Comparison of ENCODE assay signal across 11 cellular contexts in the genomic region with DNA sequence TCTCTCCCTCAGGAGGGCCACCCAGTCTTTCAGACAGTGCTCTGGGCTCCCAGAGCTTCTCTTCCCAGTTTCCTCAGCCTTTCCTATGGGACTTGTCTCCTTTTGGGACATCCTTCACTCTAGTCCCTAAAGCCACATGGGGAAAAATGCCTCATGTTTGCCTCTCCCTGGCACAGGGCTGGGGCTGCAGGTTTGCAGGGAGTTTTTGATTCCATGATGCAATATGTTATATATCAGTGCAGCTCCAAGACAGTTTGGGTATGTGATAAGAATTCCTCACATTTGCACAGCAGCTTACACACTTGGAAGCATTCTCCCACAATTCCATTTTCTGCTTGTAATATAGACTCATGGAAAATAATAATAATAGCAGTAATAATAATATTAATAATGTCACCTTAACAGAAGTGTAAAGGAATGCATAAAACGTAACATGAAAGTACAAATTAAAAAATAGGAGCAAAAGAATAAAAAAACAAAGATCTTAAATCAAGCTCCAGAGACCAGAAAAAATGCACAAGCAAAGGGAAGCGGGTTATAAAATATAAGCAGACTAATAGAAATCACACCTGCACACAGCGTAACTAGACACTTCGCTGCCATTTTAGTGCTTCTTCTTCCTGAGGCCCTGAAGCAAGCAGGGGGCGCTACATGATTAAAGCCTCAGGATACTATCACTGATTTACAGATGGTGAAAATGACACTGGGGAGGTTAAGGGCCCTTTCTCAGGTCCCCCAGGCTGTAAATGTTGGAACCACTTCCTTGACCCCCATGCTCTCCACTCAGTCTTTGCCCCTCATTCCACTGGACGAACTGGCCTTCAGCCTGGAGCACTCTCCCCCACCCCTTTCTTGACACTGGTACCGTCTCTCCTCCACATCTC.
DNase-seq lines count a peak whose midpoint lies in the region; ATAC-seq, FAIRE-seq and TF ChIP-seq lines count a peak whose summit lies in the region.
"Had no signal": no experiment of that assay in that cellular context is flagged by ENCODE, and none has a peak within 500 bp of the region (broad histone marks: within the 10 kb centered on the region; RNA-seq: fewer than 3 reads in every experiment).

No MANE protein-coding gene starts in this region.

- H3K4me1 ChIP-seq in Caco-2: peaks cover 69% of the 10 kb centered on the region
- H3K4me1 ChIP-seq in K562 (replicated peaks in 1 of 2; ENCODE audit: control insufficient read depth in 2 of 2, insufficient read depth in 2 of 2, low read length in 2 of 2): peaks cover 48 to 62% of the 10 kb centered on the region in 2 experiments
- H3K4me1 ChIP-seq in muscle layer of colon (ENCODE audit: insufficient read depth, low read length): peaks cover 82% of the 10 kb centered on the region

- H3K9ac ChIP-seq in K562 (ENCODE audit: insufficient read depth in 1 of 2, low read depth in 2 of 2, low read length in 2 of 2): peak overlapping the region in 1 of 2 experiments; percentile 53; a peak in 1 of 4 replicates
- H3K9ac ChIP-seq in muscle layer of colon (ENCODE audit: low read length): no peak overlapping the region

- H2AFZ ChIP-seq in K562 (ENCODE audit: low read depth, low read length): peak overlapping the region; percentile 89

- H3K27ac ChIP-seq in K562 (ENCODE audit: extremely low read depth, low read depth, low read length) (no peak overlapping the region), muscle layer of colon (ENCODE audit: low read depth, low read length) (peak overlapping the region; percentile 77)

- BruUV-seq in Caco-2 (replicated peaks; lab: Mats Ljungman, UMichigan) (no TSS peak), K562 (replicated peaks; lab: Mats Ljungman, UMichigan) (no TSS peak)

- no peaks in the 10 kb centered on the region for H3K9me1 ChIP-seq in K562 (ENCODE audit: control insufficient read depth, insufficient read depth, low read length)

- DNase-seq in Caco-2: no peak
- peak; percentile 16 to 29 for DNase-seq in Kasumi-1 (lab: John Stamatoyannopoulos, UW)
- peak; percentile 48 to 82 (median 62) for DNase-seq in K562 (ENCODE audit: extremely low read depth in 1 of 4, low spot score in 3 of 4)
- no peak for DNase-seq in activated CD4-positive, alpha-beta T cell treated with anti-CD3 and anti-CD28 coated beads, Interleukin-2, amount 50 U/mL, for 4 hours
- no peak for DNase-seq in superior temporal gyrus (ENCODE audit: extremely low spot score)
- DNase-seq in activated effector memory CD4-positive, alpha-beta T cell treated with anti-CD3 and anti-CD28 coated beads, Interleukin-2, amount 50 U/mL, for 16 hours: no peak
- DNase-seq in activated CD4-positive, alpha-beta T cell treated with anti-CD3 and anti-CD28 coated beads, Interleukin-2, amount 10 ng/mL, durations not matched to agents 7 days and 5 days: no peak
- DNase-seq: substantia nigra had no signal

- H3K36me3 Mint-ChIP-seq in Caco-2 (ENCODE audit: insufficient read depth, unreplicated experiment): peaks cover 3% of the 10 kb centered on the region
- H3K36me3 Mint-ChIP-seq in activated CD4-positive, alpha-beta T cell treated with anti-CD3 and anti-CD28 coated beads, Interleukin-2, amount 10 ng/mL, durations not matched to agents 7 days and 5 days (ENCODE audit: low read depth): no peaks in the 10 kb centered on the region
- H3K36me3 Mint-ChIP-seq: IgD-negative memory B cell, memory B cell had no signal

- CTCF ChIA-PET in Caco-2 (lab: Charles Lee): no interaction called here
- CTCF ChIA-PET in K562 (lab: Yijun Ruan, JAX; ENCODE audit: low intra/inter-chr PET ratio): interaction anchor here (1.6 to 2.6 kb wide), 2 partner anchors 117 to 170 kb away, joined by 10 to 14 read pairs; no protein-coding TSS in a partner anchor
- CTCF ChIA-PET in activated CD4-positive, alpha-beta T cell treated with anti-CD3 and anti-CD28 coated beads, Interleukin-2, amount 10 ng/mL, durations not matched to agents 7 days and 5 days (lab: Charles Lee): interaction anchor here (1.0 to 1.2 kb wide), 2 partner anchors 9 to 114 kb away, joined by 3 to 4 read pairs; no protein-coding TSS in a partner anchor

- H3K9me3 Mint-ChIP-seq in Caco-2 (ENCODE audit: unreplicated experiment): no peaks in the 10 kb centered on the region
- peaks cover 2% of the 10 kb centered on the region for H3K9me3 Mint-ChIP-seq in activated CD4-positive, alpha-beta T cell treated with anti-CD3 and anti-CD28 coated beads, Interleukin-2, amount 10 ng/mL, durations not matched to agents 7 days and 5 days
- H3K9me3 Mint-ChIP-seq: IgD-negative memory B cell, memory B cell had no signal

- peaks cover 46% of the 10 kb centered on the region for H3K4me1 Mint-ChIP-seq in Caco-2 (ENCODE audit: low read depth, unreplicated experiment)
- peaks cover 4% of the 10 kb centered on the region for H3K4me1 Mint-ChIP-seq in activated CD4-positive, alpha-beta T cell treated with anti-CD3 and anti-CD28 coated beads, Interleukin-2, amount 10 ng/mL, durations not matched to agents 7 days and 5 days
- H3K4me1 Mint-ChIP-seq: memory B cell had no signal

- no peak for TF ChIP-seq POLR2A in K562 (conservative IDR thresholded peaks at IDR 0.05)

- no peaks in the 10 kb centered on the region for H3K36me3 ChIP-seq in Caco-2 (ENCODE audit: control insufficient read depth, insufficient read depth, low read length)
- H3K36me3 ChIP-seq in K562 (ENCODE audit: control insufficient read depth, insufficient read depth, low read length): no peaks in the 10 kb centered on the region
- H3K36me3 ChIP-seq in muscle layer of colon (ENCODE audit: insufficient read depth, low read length): no peaks in the 10 kb centered on the region

- H3K9me3 ChIP-seq in Caco-2 (no peaks in the 10 kb centered on the region), K562 (replicated peaks; ENCODE audit: control insufficient read depth, insufficient read depth, low read depth, low read length) (peaks cover 3% of the 10 kb centered on the region), muscle layer of colon (ENCODE audit: low read length) (no peaks in the 10 kb centered on the region)

- no peaks in the 10 kb centered on the region for H4K20me1 ChIP-seq in K562 (replicated peaks; ENCODE audit: control insufficient read depth, insufficient read depth, low read length)

- POLR2A ChIA-PET in Caco-2 (lab: Charles Lee) (no interaction called here), K562 (lab: Yijun Ruan, JAX) (interaction anchor here (0.7 to 3.2 kb wide), 6 partner anchors 7 to 103 kb away, joined by 3 to 18 read pairs (median 4); a partner anchor contains a TSS)
- POLR2A ChIA-PET in activated CD4-positive, alpha-beta T cell treated with anti-CD3 and anti-CD28 coated beads, Interleukin-2, amount 10 ng/mL, durations not matched to agents 7 days and 5 days (lab: Charles Lee): no interaction called here

- 29% methylated on average over 7 of the region's 7 CpGs for WGBS in K562 (ENCODE audit: insufficient coverage, low coverage, missing lambda C conversion rate)

- TF ChIP-seq CTCF in Caco-2 (IDR thresholded peaks at IDR 0.05; ENCODE audit: insufficient read depth in 1 of 2, low read depth in 1 of 2, low read length in 1 of 2, severe bottlenecking in 1 of 2, unreplicated experiment in 1 of 2) (peak in 1 of 2 experiments; percentile 38), K562 (IDR thresholded peaks at IDR 0.05 in 2 of 3, conservative IDR thresholded peaks at IDR 0.05 in 1 of 3; ENCODE audit: insufficient read depth in 2 of 3, low read depth in 1 of 3, low read length in 3 of 3) (peak; percentile 70 to 86 (median 78))

- peak overlapping the region; percentile 2; the same call in 1 of the 2 replicates for H3K4me2 ChIP-seq in K562 (ENCODE audit: insufficient read depth, low read length)

- ATAC-seq in K562: peak; percentile 66

- H3K27me3 Mint-ChIP-seq in Caco-2 (ENCODE audit: insufficient read depth, unreplicated experiment): no peaks in the 10 kb centered on the region
- H3K27me3 Mint-ChIP-seq in activated CD4-positive, alpha-beta T cell treated with anti-CD3 and anti-CD28 coated beads, Interleukin-2, amount 10 ng/mL, durations not matched to agents 7 days and 5 days: no peaks in the 10 kb centered on the region
- H3K27me3 Mint-ChIP-seq: IgD-negative memory B cell had no signal

- H3K79me2 ChIP-seq in K562 (ENCODE audit: control insufficient read depth, insufficient read depth, low read length): no peaks in the 10 kb centered on the region

- in situ Hi-C loops in K562 (cut with MboI): no loop called here

- intact Hi-C loops in Caco-2 (cut with micrococcal nuclease; ENCODE audit: unreplicated experiment) (no loop called here), K562 (cut with micrococcal nuclease) (loop anchor here (1.0 to 2.0 kb wide), 4 partner anchors 38 to 170 kb away; a partner anchor contains a TSS)

- no peak overlapping the region for H3K4me3 Mint-ChIP-seq in Caco-2 (ENCODE audit: unreplicated experiment)
- H3K4me3 Mint-ChIP-seq in activated CD4-positive, alpha-beta T cell treated with anti-CD3 and anti-CD28 coated beads, Interleukin-2, amount 10 ng/mL, durations not matched to agents 7 days and 5 days: no peak overlapping the region
- H3K4me3 Mint-ChIP-seq: IgD-negative memory B cell, memory B cell had no signal

- H3K4me3 ChIP-seq in Caco-2 (ENCODE audit: low read depth, low read length) (no peak overlapping the region), K562 (no peak overlapping the region), muscle layer of colon (ENCODE audit: low read depth in 1 of 2, low read length in 2 of 2) (no peak overlapping the region)

- FAIRE-seq in K562 (lab: Jason Lieb, UNC): peak; percentile 56

- TF ChIP-seq EP300 in K562 (IDR thresholded peaks at IDR 0.05; ENCODE audit: low read length): no peak; the same call in 1 of the 2 replicates

- TF ChIP-seq RAD21 in K562 (CRISPR knock-in tag; conservative IDR thresholded peaks at IDR 0.05 in 1 of 2, IDR thresholded peaks at IDR 0.05 in 1 of 2): peak; percentile 81 to 90

- H3K27me3 ChIP-seq in Caco-2 (replicated peaks; ENCODE audit: control insufficient read depth, insufficient read depth, low read length) (no peaks in the 10 kb centered on the region), K562 (ENCODE audit: control insufficient read depth in 2 of 2, insufficient read depth in 2 of 2, low read length in 2 of 2) (no peaks in the 10 kb centered on the region), muscle layer of colon (ENCODE audit: control insufficient read depth in 1 of 2, insufficient read depth in 2 of 2, low read length in 2 of 2) (no peaks in the 10 kb centered on the region)

- H3K27ac Mint-ChIP-seq in Caco-2 (ENCODE audit: unreplicated experiment): peak overlapping the region; percentile 67
- H3K27ac Mint-ChIP-seq in activated CD4-positive, alpha-beta T cell treated with anti-CD3 and anti-CD28 coated beads, Interleukin-2, amount 10 ng/mL, durations not matched to agents 7 days and 5 days: no peak overlapping the region
- H3K27ac Mint-ChIP-seq: memory B cell had no signal

TF ChIP-seq in K562, 482 proteins besides CTCF, POLR2A, EP300 and RAD21 (continues in another document):
- no peak for TF ChIP-seq ZNF3 (CRISPR knock-in tag; IDR thresholded peaks at IDR 0.05)
- no peak for TF ChIP-seq POU5F1 (IDR thresholded peaks at IDR 0.05; ENCODE audit: borderline replicate concordance, low read depth, low read length, partially characterized antibody)
- TF ChIP-seq HLTF (IDR thresholded peaks at IDR 0.05): no peak
- TF ChIP-seq ZNF707 (CRISPR knock-in tag; conservative IDR thresholded peaks at IDR 0.05): no peak
- TF ChIP-seq BRCA1 (IDR thresholded peaks at IDR 0.05): no peak
- no peak for TF ChIP-seq BRCA1 (CRISPR knock-in tag; IDR thresholded peaks at IDR 0.05)
- no peak for TF ChIP-seq SRSF3 (IDR thresholded peaks at IDR 0.05; ENCODE audit: insufficient read depth, low read length)

Comparison
In these comparisons a context has a peak if more than half of its experiments do, and no peak if none do; other contexts are left out.
1. DNase-seq: peak in Kasumi-1 (2 of 2) and K562 (4 of 4); none in Caco-2 (0 of 2), activated CD4-positive, alpha-beta T cell treated with anti-CD3 and anti-CD28 coated beads, Interleukin-2, amount 50 U/mL, for 4 hours (0 of 2), superior temporal gyrus (single experiment), activated effector memory CD4-positive, alpha-beta T cell treated with anti-CD3 and anti-CD28 coated beads, Interleukin-2, amount 50 U/mL, for 16 hours (single experiment) and activated CD4-positive, alpha-beta T cell treated with anti-CD3 and anti-CD28 coated beads, Interleukin-2, amount 10 ng/mL, durations not matched to agents 7 days and 5 days (single experiment).